ENCODE assay signal across 1 cellular context in the genomic region with DNA sequence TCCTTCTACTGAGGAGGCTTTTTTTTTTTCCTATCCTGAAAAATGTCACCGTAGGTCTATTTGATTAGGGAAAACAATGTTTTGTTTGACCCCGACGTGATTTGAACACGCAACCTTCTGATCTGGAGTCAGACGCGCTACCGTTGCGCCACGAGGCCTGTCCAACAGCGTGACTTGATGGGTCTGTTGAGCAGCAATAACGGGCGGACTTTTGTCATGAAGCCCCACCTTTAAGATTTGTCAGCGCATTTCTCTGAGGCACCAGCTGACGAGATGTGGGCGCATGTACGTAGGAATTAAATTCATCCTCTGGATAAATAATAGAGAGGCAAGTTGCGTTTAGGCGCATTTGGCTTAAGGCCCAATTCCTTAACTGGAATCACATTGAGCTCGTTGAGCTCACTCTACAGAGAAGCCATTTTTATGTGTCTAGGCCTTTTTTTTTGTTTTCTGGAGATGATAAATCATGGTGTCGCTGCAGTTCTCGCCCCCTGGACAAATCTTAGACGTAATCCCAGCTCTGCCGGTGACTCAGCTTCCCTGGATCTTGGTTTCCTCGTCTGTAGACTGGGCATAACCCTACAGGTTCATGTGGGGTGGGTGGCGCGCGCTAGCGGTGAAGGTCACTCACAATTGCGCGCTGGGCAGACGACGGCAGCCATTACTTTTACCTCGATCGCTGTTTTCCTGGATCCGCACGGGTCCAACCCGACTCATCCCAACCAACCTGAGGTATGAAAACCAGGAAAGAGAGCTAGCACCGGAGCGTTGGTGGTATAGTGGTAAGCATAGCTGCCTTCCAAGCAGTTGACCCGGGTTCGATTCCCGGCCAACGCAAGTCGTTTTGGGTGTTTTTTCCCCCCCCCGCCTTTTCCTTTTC.
TF ChIP-seq lines count a peak whose summit lies in the region.

No MANE protein-coding gene starts in this region.

TF ChIP-seq in GM12878, 131 proteins besides CTCF, POLR2A, EP300 and RAD21 (continued from another document and continues in another):
- TF ChIP-seq KDM1A (IDR thresholded peaks at IDR 0.05; ENCODE audit: borderline replicate concordance) (no peak), NKRF (conservative IDR thresholded peaks at IDR 0.05) (no peak; the same call in 1 of the 2 replicates), NFIC (IDR thresholded peaks at IDR 0.05; ENCODE audit: low read depth, low read length) (peak; percentile 38; the same call in 1 of the 2 replicates), ZNF217 (IDR thresholded peaks at IDR 0.05) (peak; percentile 81), ASH2L (IDR thresholded peaks at IDR 0.05; ENCODE audit: borderline replicate concordance, low read depth) (no peak), HDGF (IDR thresholded peaks at IDR 0.05) (no peak), FOXK2 (IDR thresholded peaks at IDR 0.05) (0 out of 2 replicates have a peak, but pooled peaks have one; percentile 41), SP1 (IDR thresholded peaks at IDR 0.05; ENCODE audit: low read depth, low read length) (peak; percentile 19), USF2 (IDR thresholded peaks at IDR 0.05; ENCODE audit: borderline replicate concordance, low read depth, low read length) (no peak), TBL1XR1 (IDR thresholded peaks at IDR 0.05; ENCODE audit: low read depth, low read length) (0 out of 2 replicates have a peak, but pooled peaks have one; percentile 67), BCL11A (IDR thresholded peaks at IDR 0.05; ENCODE audit: low read depth, low read length) (no peak), CHD4 (IDR thresholded peaks at IDR 0.05) (no peak), SMARCA5 (IDR thresholded peaks at IDR 0.05) (peak; percentile 88), CREB1 (IDR thresholded peaks at IDR 0.05; ENCODE audit: low read depth) (peak; percentile 76), HDAC2 (IDR thresholded peaks at IDR 0.05) (0 out of 2 replicates have a peak, but pooled peaks have one; percentile 8), CBX5 (IDR thresholded peaks at IDR 0.05; ENCODE audit: low read depth) (peak; percentile 30; the same call in 1 of the 2 replicates), NFXL1 (IDR thresholded peaks at IDR 0.05; ENCODE audit: borderline replicate concordance) (no peak), TARDBP (IDR thresholded peaks at IDR 0.05; ENCODE audit: borderline replicate concordance) (peak; percentile 99), CHD2 (IDR thresholded peaks at IDR 0.05; ENCODE audit: borderline replicate concordance, low read depth, low read length) (no peak), KAT2A (conservative IDR thresholded peaks at IDR 0.05; ENCODE audit: control insufficient read depth, low read depth, low read length) (no peak), MEF2A (IDR thresholded peaks at IDR 0.05; ENCODE audit: insufficient read depth, low read depth, low read length) (peak; percentile 59; the same call in 1 of the 2 replicates), PAX8 (IDR thresholded peaks at IDR 0.05) (no peak), BHLHE40 (IDR thresholded peaks at IDR 0.05; ENCODE audit: borderline replicate concordance in 1 of 2, low read depth in 2 of 2, low read length in 1 of 2) (peak; percentile 51 to 74; a peak in 2 of 4 replicates), RB1 (IDR thresholded peaks at IDR 0.05; ENCODE audit: borderline replicate concordance) (peak; percentile 30; the same call in 1 of the 2 replicates), ZNF592 (IDR thresholded peaks at IDR 0.05) (no peak), KLF5 (IDR thresholded peaks at IDR 0.05; ENCODE audit: partially characterized antibody) (peak; percentile 54), CBX3 (IDR thresholded peaks at IDR 0.05; ENCODE audit: borderline replicate concordance, low read depth) (no peak), NBN (IDR thresholded peaks at IDR 0.05) (peak; percentile 3), TCF7 (IDR thresholded peaks at IDR 0.05; ENCODE audit: borderline replicate concordance) (0 out of 2 replicates have a peak, but pooled peaks have one; percentile 41), MLLT1 (IDR thresholded peaks at IDR 0.05) (0 out of 2 replicates have a peak, but pooled peaks have one; percentile 50), ZNF24 (IDR thresholded peaks at IDR 0.05) (peak; percentile 99), E4F1 (IDR thresholded peaks at IDR 0.05; ENCODE audit: borderline replicate concordance, partially characterized antibody) (no peak), SMAD1 (IDR thresholded peaks at IDR 0.05; ENCODE audit: low read depth, partially characterized antibody) (no peak), PML (IDR thresholded peaks at IDR 0.05; ENCODE audit: low read length) (peak; percentile 15), SREBF2 (IDR thresholded peaks at IDR 0.05; ENCODE audit: low read length) (peak; percentile 95), SMC3 (IDR thresholded peaks at IDR 0.05; ENCODE audit: borderline replicate concordance, low read length) (no peak), EGR1 (IDR thresholded peaks at IDR 0.05; ENCODE audit: borderline replicate concordance in 1 of 2, low read depth in 2 of 2, low read length in 2 of 2) (peak in 1 of 2 experiments; percentile 45; a peak in 1 of 3 replicates), RELA (IDR thresholded peaks at IDR 0.05; ENCODE audit: borderline replicate concordance, partially characterized antibody) (peak; percentile 62)
- TF ChIP-seq, protein P1, sequence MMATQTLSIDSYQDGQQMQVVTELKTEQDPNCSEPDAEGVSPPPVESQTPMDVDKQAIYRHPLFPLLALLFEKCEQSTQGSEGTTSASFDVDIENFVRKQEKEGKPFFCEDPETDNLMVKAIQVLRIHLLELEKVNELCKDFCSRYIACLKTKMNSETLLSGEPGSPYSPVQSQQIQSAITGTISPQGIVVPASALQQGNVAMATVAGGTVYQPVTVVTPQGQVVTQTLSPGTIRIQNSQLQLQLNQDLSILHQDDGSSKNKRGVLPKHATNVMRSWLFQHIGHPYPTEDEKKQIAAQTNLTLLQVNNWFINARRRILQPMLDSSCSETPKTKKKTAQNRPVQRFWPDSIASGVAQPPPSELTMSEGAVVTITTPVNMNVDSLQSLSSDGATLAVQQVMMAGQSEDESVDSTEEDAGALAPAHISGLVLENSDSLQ (IDR thresholded peaks at IDR 0.05), result peak; percentile 48; the same call in 1 of the 2 replicates
- TF ChIP-seq, protein P2, sequence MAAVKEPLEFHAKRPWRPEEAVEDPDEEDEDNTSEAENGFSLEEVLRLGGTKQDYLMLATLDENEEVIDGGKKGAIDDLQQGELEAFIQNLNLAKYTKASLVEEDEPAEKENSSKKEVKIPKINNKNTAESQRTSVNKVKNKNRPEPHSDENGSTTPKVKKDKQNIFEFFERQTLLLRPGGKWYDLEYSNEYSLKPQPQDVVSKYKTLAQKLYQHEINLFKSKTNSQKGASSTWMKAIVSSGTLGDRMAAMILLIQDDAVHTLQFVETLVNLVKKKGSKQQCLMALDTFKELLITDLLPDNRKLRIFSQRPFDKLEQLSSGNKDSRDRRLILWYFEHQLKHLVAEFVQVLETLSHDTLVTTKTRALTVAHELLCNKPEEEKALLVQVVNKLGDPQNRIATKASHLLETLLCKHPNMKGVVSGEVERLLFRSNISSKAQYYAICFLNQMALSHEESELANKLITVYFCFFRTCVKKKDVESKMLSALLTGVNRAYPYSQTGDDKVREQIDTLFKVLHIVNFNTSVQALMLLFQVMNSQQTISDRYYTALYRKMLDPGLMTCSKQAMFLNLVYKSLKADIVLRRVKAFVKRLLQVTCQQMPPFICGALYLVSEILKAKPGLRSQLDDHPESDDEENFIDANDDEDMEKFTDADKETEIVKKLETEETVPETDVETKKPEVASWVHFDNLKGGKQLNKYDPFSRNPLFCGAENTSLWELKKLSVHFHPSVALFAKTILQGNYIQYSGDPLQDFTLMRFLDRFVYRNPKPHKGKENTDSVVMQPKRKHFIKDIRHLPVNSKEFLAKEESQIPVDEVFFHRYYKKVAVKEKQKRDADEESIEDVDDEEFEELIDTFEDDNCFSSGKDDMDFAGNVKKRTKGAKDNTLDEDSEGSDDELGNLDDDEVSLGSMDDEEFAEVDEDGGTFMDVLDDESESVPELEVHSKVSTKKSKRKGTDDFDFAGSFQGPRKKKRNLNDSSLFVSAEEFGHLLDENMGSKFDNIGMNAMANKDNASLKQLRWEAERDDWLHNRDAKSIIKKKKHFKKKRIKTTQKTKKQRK (IDR thresholded peaks at IDR 0.05; ENCODE audit: low read depth, low read length), result no peak
